ENCODE assay signal across 22 cellular contexts in the genomic region with DNA sequence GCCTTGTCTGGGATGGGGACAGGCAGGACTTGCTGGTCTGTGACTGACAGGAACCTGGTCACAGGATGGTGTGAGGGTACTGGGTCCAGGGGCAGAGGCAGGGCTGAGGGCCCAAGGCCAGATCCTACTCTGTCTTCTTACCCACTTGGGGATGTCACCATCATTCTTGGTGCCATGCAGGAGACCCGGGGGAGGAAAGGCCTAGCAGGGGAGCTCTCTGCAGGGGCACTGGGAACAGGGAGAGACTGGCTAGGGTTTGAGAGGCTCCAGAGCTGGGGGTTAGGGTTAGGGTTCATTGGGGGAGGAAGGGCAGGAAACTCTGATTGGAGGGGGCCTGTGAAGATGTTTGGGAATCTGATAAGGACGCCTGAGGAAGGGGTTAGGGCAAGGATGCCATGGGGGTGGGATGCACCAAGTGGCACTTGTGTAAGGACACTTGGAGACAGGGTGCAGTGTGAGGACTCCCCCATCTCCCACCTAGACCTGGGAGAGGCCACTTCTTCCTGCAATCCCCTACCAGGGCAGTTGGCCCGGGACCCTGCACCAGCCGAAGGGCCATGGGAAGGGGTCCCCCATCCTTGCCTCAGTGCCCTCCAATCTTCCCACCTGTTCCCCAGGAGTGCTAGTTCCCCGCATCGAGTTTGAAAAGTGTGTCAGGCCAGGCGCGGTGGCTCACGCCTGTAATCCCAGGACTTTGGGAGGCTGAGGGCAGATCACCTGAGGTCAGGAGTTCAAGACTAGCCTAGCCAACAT. TPM values are rescaled to one million over a fixed set of nuclear protein-coding genes. Genes with fewer than 3 reads are reported as not detected.
DNase-seq lines count a peak whose midpoint lies in the region; ATAC-seq, FAIRE-seq and TF ChIP-seq lines count a peak whose summit lies in the region.
"Had no signal": no experiment of that assay in that cellular context is flagged by ENCODE, and none has a peak within 500 bp of the region (broad histone marks: within the 10 kb centered on the region; RNA-seq: fewer than 3 reads in every experiment).

No MANE protein-coding gene starts in this region.

- peaks cover 85% of the 10 kb centered on the region for H3K27me3 Mint-ChIP-seq in activated naive CD4-positive, alpha-beta T cell treated with anti-CD3 and anti-CD28 coated beads, Interleukin-2, amount 10 ng/mL, durations not matched to agents 7 days and 5 days
- no peaks in the 10 kb centered on the region for H3K27me3 Mint-ChIP-seq in Caco-2 (ENCODE audit: insufficient read depth, unreplicated experiment)

- H3K23ac ChIP-seq in neuronal stem cell (ENCODE audit: low read depth, low read length, poor library complexity), result no peak overlapping the region

- FAIRE-seq in bronchial epithelial cell (lab: Jason Lieb, UNC), result peak; percentile 18

- peak overlapping the region; percentile 7 for H3K27ac Mint-ChIP-seq in activated naive CD4-positive, alpha-beta T cell treated with anti-CD3 and anti-CD28 coated beads, Interleukin-2, amount 10 ng/mL, durations not matched to agents 7 days and 5 days
- H3K27ac Mint-ChIP-seq in Caco-2 (ENCODE audit: unreplicated experiment), result no peak overlapping the region

- H3K4me3 Mint-ChIP-seq in activated naive CD4-positive, alpha-beta T cell treated with anti-CD3 and anti-CD28 coated beads, Interleukin-2, amount 10 ng/mL, durations not matched to agents 7 days and 5 days, result no peak overlapping the region
- peak overlapping the region; percentile 87 for H3K4me3 Mint-ChIP-seq in Caco-2 (ENCODE audit: unreplicated experiment)

- no peak overlapping the region for H3K4ac ChIP-seq in neuronal stem cell (ENCODE audit: low read length)

- no peak overlapping the region for H2BK15ac ChIP-seq in neuronal stem cell (ENCODE audit: low read length)

- no peak for DNase-seq in activated naive CD4-positive, alpha-beta T cell treated with anti-CD3 and anti-CD28 coated beads, Interleukin-2, amount 10 ng/mL, durations not matched to agents 7 days and 5 days
- DNase-seq in activated naive CD4-positive, alpha-beta T cell treated with anti-CD3 and anti-CD28 coated beads, Interleukin-2, amount 50 U/mL, for 16 hours, result no peak
- DNase-seq in Caco-2 (no peak), bronchial epithelial cell (ENCODE audit: low read depth) (no peak), neuronal stem cell (ENCODE audit: low spot score) (no peak), SKM-1 treated with dmso at 0.1 percent for 144 hours (lab: John Stamatoyannopoulos, UW; ENCODE audit: unreplicated experiment) (no peak)
- DNase-seq: GM23248; HCEC 1CT; IMR-90; NCI-H1092 treated with DMSO at 0.1 percent for 48 hours; NCI-H1436 treated with DMSO at 0.1 percent for 48 hours; NCI-H2029 treated with DMSO at 0.1 percent for 48 hours; NCI-H226; NCI-H510A treated with DMSO at 0.1 percent for 48 hours; NCI-H748 treated with DMSO at 0.1 percent for 48 hours; NK-92 treated with Interleukin-12 subunit alpha and Interleukin-12 subunit beta, amount 100 ng/mL, for 24 hours; SJCRH30 had no signal

- no peak overlapping the region for H2AFZ ChIP-seq in neuronal stem cell (ENCODE audit: low read length)
- H2AFZ ChIP-seq: GM23248 had no signal

- H4K91ac ChIP-seq in neuronal stem cell (ENCODE audit: low read depth, low read length, poor library complexity), result no peak overlapping the region

- no CpG with 5 or more reads among the region's 9 CpGs for WGBS in neuronal stem cell (ENCODE audit: extremely low coverage in 2 of 2, insufficient read length in 2 of 2, insufficient replicate concordance in 1 of 2), 2 donors

- H3K27me3 ChIP-seq in Caco-2 (replicated peaks; ENCODE audit: control insufficient read depth, insufficient read depth, low read length) (no peaks in the 10 kb centered on the region; the same call in 1 of the 2 replicates), bronchial epithelial cell (ENCODE audit: control insufficient read depth, insufficient read depth, low read length) (no peaks in the 10 kb centered on the region), neuronal stem cell (ENCODE audit: control insufficient read depth in 3 of 3, insufficient read depth in 3 of 3, low read depth in 1 of 3, low read length in 3 of 3) (peaks cover 0 to 23% (median 5%) of the 10 kb centered on the region in 3 experiments)

- H3K14ac ChIP-seq in neuronal stem cell (ENCODE audit: low read length), result no peak overlapping the region

- H2BK120ac ChIP-seq in neuronal stem cell (ENCODE audit: low read depth, low read length), result no peak overlapping the region

- H3K9ac ChIP-seq in neuronal stem cell (ENCODE audit: low read depth, low read length, poor library complexity), result no peak overlapping the region
- H3K9ac ChIP-seq: GM23248, KMS-11 had no signal

- H3K4me1 Mint-ChIP-seq in activated naive CD4-positive, alpha-beta T cell treated with anti-CD3 and anti-CD28 coated beads, Interleukin-2, amount 10 ng/mL, durations not matched to agents 7 days and 5 days, result peaks cover 49% of the 10 kb centered on the region
- H3K4me1 Mint-ChIP-seq in Caco-2 (ENCODE audit: low read depth, unreplicated experiment), result peaks cover 9% of the 10 kb centered on the region

- TF ChIP-seq CTCF in Caco-2 (IDR thresholded peaks at IDR 0.05; ENCODE audit: insufficient read depth in 1 of 2, low read depth in 1 of 2, low read length in 1 of 2, severe bottlenecking in 1 of 2, unreplicated experiment in 1 of 2) (no peak), bronchial epithelial cell (IDR thresholded peaks at IDR 0.05; ENCODE audit: insufficient read depth, low read length, severe bottlenecking) (no peak)

- H3K9me3 Mint-ChIP-seq in activated naive CD4-positive, alpha-beta T cell treated with anti-CD3 and anti-CD28 coated beads, Interleukin-2, amount 10 ng/mL, durations not matched to agents 7 days and 5 days, result no peaks in the 10 kb centered on the region
- H3K9me3 Mint-ChIP-seq in Caco-2 (ENCODE audit: unreplicated experiment), result no peaks in the 10 kb centered on the region

- H3K4me3 ChIP-seq in Caco-2 (ENCODE audit: low read depth, low read length), result no peak overlapping the region
- no peak overlapping the region for H3K4me3 ChIP-seq in bronchial epithelial cell (ENCODE audit: low read depth, low read length)
- H3K4me3 ChIP-seq in neuronal stem cell (ENCODE audit: low read length in 2 of 2), result peak overlapping the region in 1 of 2 donors; percentile 31
- H3K4me3 ChIP-seq: GM23248, SJCRH30 had no signal

- no TSS peak for BruUV-seq in Caco-2 (replicated peaks; lab: Mats Ljungman, UMichigan)

- H3K4me1 ChIP-seq in Caco-2 (peaks cover 7% of the 10 kb centered on the region), neuronal stem cell (ENCODE audit: control insufficient read depth in 2 of 2, insufficient read depth in 1 of 2, low read depth in 1 of 2, low read length in 2 of 2) (peaks cover 21 to 27% of the 10 kb centered on the region in 2 donors)
- H3K4me1 ChIP-seq: SJCRH30 had no signal

- peak overlapping the region; percentile 42 for H2AK5ac ChIP-seq in neuronal stem cell (ENCODE audit: low read depth, low read length)

- POLR2A ChIA-PET in Caco-2 (lab: Charles Lee), result no interaction called here

- H3K36me3 Mint-ChIP-seq in activated naive CD4-positive, alpha-beta T cell treated with anti-CD3 and anti-CD28 coated beads, Interleukin-2, amount 10 ng/mL, durations not matched to agents 7 days and 5 days, result no peaks in the 10 kb centered on the region
- peaks cover 18% of the 10 kb centered on the region for H3K36me3 Mint-ChIP-seq in Caco-2 (ENCODE audit: insufficient read depth, unreplicated experiment)

- H3K79me1 ChIP-seq in neuronal stem cell (ENCODE audit: low read depth, low read length), result no peaks in the 10 kb centered on the region

- no peaks in the 10 kb centered on the region for H3K9me3 ChIP-seq in Caco-2
- H3K9me3 ChIP-seq in neuronal stem cell (replicated peaks in 1 of 2; ENCODE audit: control insufficient read depth in 2 of 2, insufficient read depth in 1 of 2, low read depth in 1 of 2, low read length in 2 of 2), result no peaks in the 10 kb centered on the region
- H3K9me3 ChIP-seq: SJCRH30 had no signal

- intact Hi-C loops in Caco-2 (cut with micrococcal nuclease; ENCODE audit: unreplicated experiment), result no loop called here

- no peak overlapping the region for H2BK5ac ChIP-seq in neuronal stem cell (ENCODE audit: low read length)

- no peaks in the 10 kb centered on the region for H3K36me3 ChIP-seq in Caco-2 (ENCODE audit: control insufficient read depth, insufficient read depth, low read length)
- no peaks in the 10 kb centered on the region for H3K36me3 ChIP-seq in bronchial epithelial cell (ENCODE audit: control insufficient read depth, insufficient read depth, low read length)
- peaks cover 2 to 18% of the 10 kb centered on the region in 2 donors for H3K36me3 ChIP-seq in neuronal stem cell (replicated peaks in 1 of 2; ENCODE audit: control insufficient read depth in 2 of 2, insufficient read depth in 2 of 2, low read length in 2 of 2)
- H3K36me3 ChIP-seq: SJCRH30 had no signal

- H4K8ac ChIP-seq in neuronal stem cell (ENCODE audit: low read depth, low read length), result no peak overlapping the region

- ATAC-seq in GM21737 (IDR thresholded peaks at IDR 0.05; ENCODE audit: unreplicated experiment), result no peak
- ATAC-seq in GM18520 (IDR thresholded peaks at IDR 0.05; ENCODE audit: unreplicated experiment), result no peak
- ATAC-seq: Panc1 had no signal

- CTCF ChIA-PET in activated naive CD4-positive, alpha-beta T cell treated with anti-CD3 and anti-CD28 coated beads, Interleukin-2, amount 10 ng/mL, durations not matched to agents 7 days and 5 days (lab: Charles Lee), result no interaction called here
- CTCF ChIA-PET in Caco-2 (lab: Charles Lee), result no interaction called here

- no peak overlapping the region for H2BK12ac ChIP-seq in neuronal stem cell (ENCODE audit: low read length)

- H3K4me2 ChIP-seq in neuronal stem cell (ENCODE audit: insufficient read depth, low read length, poor library complexity, severe bottlenecking), result no peak overlapping the region

- H3K18ac ChIP-seq in neuronal stem cell (ENCODE audit: low read length), result no peak overlapping the region

- no peak overlapping the region for H3K27ac ChIP-seq in neuronal stem cell (replicated peaks; ENCODE audit: low read length)
- H3K27ac ChIP-seq: C4-2B, GM23248, KMS-11, SJCRH30 had no signal

RNA-seq across cellular contexts. Expression of gene PRR36, which starts 6.9 kb away (rescaled TPM):
- total RNA-seq in Caco-2 (2022) (3.7 and 4.4 TPM in 2 replicates), bronchial epithelial cell (0.13 TPM in 1 of 2 replicates, not detected in the other)
- polyA plus RNA-seq in neuronal stem cell (2013, experiment 1 of 2), result 21.9 TPM
- 22.3 TPM for polyA plus RNA-seq in neuronal stem cell (2013, experiment 2 of 2)
- total RNA-seq: GM23248, IMR-90, SJCRH30 had no signal
- polyA plus RNA-seq: GM23248 had no signal

RNA-seq across cellular contexts. Expression of gene LRRC8E, which starts 21.0 kb away (rescaled TPM):
- total RNA-seq in Caco-2 (2022) (6.5 and 6.7 TPM in 2 replicates), bronchial epithelial cell (7.6 and 13.2 TPM in 2 replicates)
- 0.17 TPM for polyA plus RNA-seq in neuronal stem cell (2013, experiment 1 of 2)
- polyA plus RNA-seq in neuronal stem cell (2013, experiment 2 of 2), result 0.24 TPM

RNA-seq across cellular contexts. Expression of gene MAP2K7, which starts 36.4 kb away (rescaled TPM):
- total RNA-seq in Caco-2 (2022), result 37.4 and 42.6 TPM in 2 replicates
- 10.0 and 11.9 TPM in 2 replicates for total RNA-seq in bronchial epithelial cell
- 32.5 TPM for polyA plus RNA-seq in neuronal stem cell (2013, experiment 1 of 2)
- 32.3 TPM for polyA plus RNA-seq in neuronal stem cell (2013, experiment 2 of 2)

RNA-seq across cellular contexts. Expression of gene EVI5L, which starts 37.2 kb away (rescaled TPM):
- total RNA-seq in Caco-2 (2022), result 6.5 and 9.8 TPM in 2 replicates
- 9.2 and 19.5 TPM in 2 replicates for total RNA-seq in bronchial epithelial cell
- 7.4 TPM for polyA plus RNA-seq in neuronal stem cell (2013, experiment 1 of 2)
- 7.5 TPM for polyA plus RNA-seq in neuronal stem cell (2013, experiment 2 of 2)

RNA-seq across cellular contexts. Expression of gene TGFBR3L, which starts 47.4 kb away (rescaled TPM):
- total RNA-seq in Caco-2 (2022), result 9.8 and 10.8 TPM in 2 replicates
- total RNA-seq in bronchial epithelial cell, result 1.8 and 1.9 TPM in 2 replicates
- 1.3 TPM for polyA plus RNA-seq in neuronal stem cell (2013, experiment 1 of 2)
- polyA plus RNA-seq in neuronal stem cell (2013, experiment 2 of 2), result 1.9 TPM
- total RNA-seq: IMR-90, SJCRH30 had no signal
